17 cellular contexts compared by ENCODE assay signal in genomic region chr13:95056266-95056665, GRCh38.
A peak's percentile ranks its signal among the peaks of the same experiment; 100 is the strongest.
DNase-seq lines count a peak whose midpoint lies in the region; ATAC-seq and TF ChIP-seq lines count a peak whose summit lies in the region.
"Had no signal": no experiment of that assay in that cellular context is flagged by ENCODE, and none has a peak within 500 bp of the region (broad histone marks: within the 10 kb centered on the region; RNA-seq: fewer than 3 reads in every experiment).

No MANE protein-coding gene starts in this region.

- H2AK5ac ChIP-seq in H9 (ENCODE audit: insufficient read length, low read length) (no peak overlapping the region), neuronal stem cell (ENCODE audit: low read depth, low read length) (no peak overlapping the region)

- no peak overlapping the region for H3K4me3 Mint-ChIP-seq in H9
- no peak overlapping the region for H3K4me3 Mint-ChIP-seq in activated T-helper 17 cell treated with anti-CD3 and anti-CD28 coated beads, Interleukin-2, amount 50 U/mL, for 72 hours
- H3K4me3 Mint-ChIP-seq: CD4-positive, alpha-beta memory T cell; HFFc6 had no signal

- no peak for DNase-seq in H9
- DNase-seq in neuronal stem cell (ENCODE audit: low spot score) = peak; percentile 74
- no peak for DNase-seq in HUDEP-2 (lab: John Stamatoyannopoulos, UW; ENCODE audit: unreplicated experiment in 76 of 76)
- DNase-seq in RKO (ENCODE audit: low spot score) = no peak
- DNase-seq: C1 segment of cervical spinal cord; Calu3; CD4-positive, alpha-beta memory T cell; COR-L47; DMS53; DMS79 treated with DMSO at 0.1 percent for 48 hours; GF-D8; H7; HFFc6 had no signal

- peak overlapping the region in 2 of 3 experiments; percentile 19 to 94; a peak in 4 of 7 replicates for H3K27ac Mint-ChIP-seq in H9
- H3K27ac Mint-ChIP-seq in activated T-helper 17 cell treated with anti-CD3 and anti-CD28 coated beads, Interleukin-2, amount 50 U/mL, for 72 hours = no peak overlapping the region
- H3K27ac Mint-ChIP-seq: CD4-positive, alpha-beta memory T cell; HFFc6 had no signal

- H2BK20ac ChIP-seq in H9 (ENCODE audit: low read depth, low read length, poor library complexity, severe bottlenecking) = no peak overlapping the region

- peaks cover 0 to 2% (median 0%) of the 10 kb centered on the region in 3 experiments; a peak in 2 of 7 replicates for H3K36me3 Mint-ChIP-seq in H9 (ENCODE audit: insufficient read depth in 1 of 3, low read depth in 3 of 3)
- H3K36me3 Mint-ChIP-seq in activated T-helper 17 cell treated with anti-CD3 and anti-CD28 coated beads, Interleukin-2, amount 50 U/mL, for 72 hours (ENCODE audit: low read depth) = peaks cover 14% of the 10 kb centered on the region

- H3K18ac ChIP-seq in H9 (ENCODE audit: insufficient read length, low read depth, low read length) = peak overlapping the region; percentile 57
- H3K18ac ChIP-seq in neuronal stem cell (ENCODE audit: low read length) = peak overlapping the region; percentile 33

- no peak for ATAC-seq in GM19463 (IDR thresholded peaks at IDR 0.05; ENCODE audit: unreplicated experiment)
- no peak for ATAC-seq in activated T-helper 17 cell treated with anti-CD3 and anti-CD28 coated beads, Interleukin-2, amount 50 U/mL, for 72 hours (replicated peaks)

- no peak for TF ChIP-seq CTCF in H9 (conservative IDR thresholded peaks at IDR 0.05)

- H3K23ac ChIP-seq in H9 (ENCODE audit: insufficient read length, low read depth, low read length) (no peak overlapping the region), neuronal stem cell (ENCODE audit: low read depth, low read length, poor library complexity) (no peak overlapping the region)

- no peaks in the 10 kb centered on the region for H4K20me1 ChIP-seq in H9 (ENCODE audit: control insufficient read depth, insufficient read depth, insufficient read length)

- H3K9me3 ChIP-seq in H9 (ENCODE audit: control insufficient read depth, low read depth, low read length) (no peaks in the 10 kb centered on the region), HUES64 (ENCODE audit: insufficient read depth, low read depth, low read length) (no peaks in the 10 kb centered on the region), ectodermal cell (ENCODE audit: control insufficient read depth, low read length) (no peaks in the 10 kb centered on the region), neuronal stem cell (replicated peaks in 1 of 2; ENCODE audit: control insufficient read depth in 2 of 2, insufficient read depth in 1 of 2, low read depth in 1 of 2, low read length in 2 of 2) (no peaks in the 10 kb centered on the region)

- H3K4me2 ChIP-seq in H9 (ENCODE audit: insufficient read depth, insufficient read length, low read length) (no peak overlapping the region), neuronal stem cell (ENCODE audit: insufficient read depth, low read length, poor library complexity, severe bottlenecking) (peak overlapping the region; percentile 46)

- H3K27me3 ChIP-seq in H9 (ENCODE audit: insufficient read depth, low read length) = no peaks in the 10 kb centered on the region
- H3K27me3 ChIP-seq in HUES64 (ENCODE audit: insufficient read depth, low read length) = no peaks in the 10 kb centered on the region
- no peaks in the 10 kb centered on the region for H3K27me3 ChIP-seq in ectodermal cell (ENCODE audit: control insufficient read depth, insufficient read depth, low read length, poor library complexity, severe bottlenecking)
- no peaks in the 10 kb centered on the region for H3K27me3 ChIP-seq in neuronal stem cell (ENCODE audit: control insufficient read depth in 3 of 3, insufficient read depth in 3 of 3, low read depth in 1 of 3, low read length in 3 of 3)

- no peak overlapping the region for H4K5ac ChIP-seq in H9 (ENCODE audit: insufficient read length, low read depth, low read length)

- no peak overlapping the region for H3K4me3 ChIP-seq in HUES64 (ENCODE audit: low read length)
- no peak overlapping the region for H3K4me3 ChIP-seq in ectodermal cell (ENCODE audit: insufficient read depth, low read depth, low read length)
- H3K4me3 ChIP-seq in neuronal stem cell (ENCODE audit: low read length in 2 of 2) = no peak overlapping the region

- no peak overlapping the region for H3K27ac ChIP-seq in H9 (ENCODE audit: insufficient read length, low read depth, low read length)
- peak overlapping the region; percentile 19; the same call in 1 of the 2 replicates for H3K27ac ChIP-seq in HUES64 (ENCODE audit: low read depth, low read length)
- peak overlapping the region; percentile 62 for H3K27ac ChIP-seq in ectodermal cell (ENCODE audit: insufficient read depth, low read depth, low read length, poor library complexity, severe bottlenecking)
- peak overlapping the region; percentile 99 for H3K27ac ChIP-seq in neuronal stem cell (replicated peaks; ENCODE audit: low read length)

- no peaks in the 10 kb centered on the region for H3K9me3 Mint-ChIP-seq in H9
- no peaks in the 10 kb centered on the region for H3K9me3 Mint-ChIP-seq in activated T-helper 17 cell treated with anti-CD3 and anti-CD28 coated beads, Interleukin-2, amount 50 U/mL, for 72 hours
- H3K9me3 Mint-ChIP-seq: CD4-positive, alpha-beta memory T cell; HFFc6 had no signal

- H3K36me3 ChIP-seq in HUES64 (ENCODE audit: insufficient read depth, low read length) (no peaks in the 10 kb centered on the region), ectodermal cell (ENCODE audit: control insufficient read depth, insufficient read depth, low read length) (no peaks in the 10 kb centered on the region), neuronal stem cell (replicated peaks in 1 of 2; ENCODE audit: control insufficient read depth in 2 of 2, insufficient read depth in 2 of 2, low read length in 2 of 2) (no peaks in the 10 kb centered on the region)

- H2AFZ ChIP-seq in H9 (ENCODE audit: low read length) (no peak overlapping the region), neuronal stem cell (ENCODE audit: low read length) (no peak overlapping the region)

- no CpG with 5 or more reads among the region's 1 CpG for WGBS in H9 (ENCODE audit: extremely low coverage, insufficient read length, low lambda C conversion rate)
- 75% methylated on average over 1 of the region's 1 CpG for WGBS in HUES64
- WGBS in ectodermal cell, 2 experiments = 0 to 6% methylated on average over 1 of the region's 1 CpG
- WGBS in neuronal stem cell (ENCODE audit: extremely low coverage in 2 of 2, insufficient read length in 2 of 2, insufficient replicate concordance in 1 of 2), 2 donors = no CpG with 5 or more reads among the region's 1 CpG

- H2BK5ac ChIP-seq in H9 (ENCODE audit: insufficient read length, low read length) (no peak overlapping the region), neuronal stem cell (ENCODE audit: low read length) (peak overlapping the region; percentile 57)

- H3K79me1 ChIP-seq in H9 (ENCODE audit: insufficient read depth, low read depth, low read length, poor library complexity, severe bottlenecking) = no peaks in the 10 kb centered on the region
- no peaks in the 10 kb centered on the region for H3K79me1 ChIP-seq in neuronal stem cell (ENCODE audit: low read depth, low read length)

- no peaks in the 10 kb centered on the region for H3K27me3 Mint-ChIP-seq in H9 (ENCODE audit: low read depth)
- no peaks in the 10 kb centered on the region for H3K27me3 Mint-ChIP-seq in activated T-helper 17 cell treated with anti-CD3 and anti-CD28 coated beads, Interleukin-2, amount 50 U/mL, for 72 hours
- H3K27me3 Mint-ChIP-seq: CD4-positive, alpha-beta memory T cell had no signal

- H4K91ac ChIP-seq in H9 (ENCODE audit: insufficient read length, low read depth, low read length) = no peak overlapping the region
- no peak overlapping the region for H4K91ac ChIP-seq in neuronal stem cell (ENCODE audit: low read depth, low read length, poor library complexity)

- H3K23me2 ChIP-seq in H9 (ENCODE audit: insufficient read length, low read depth, low read length, poor library complexity, severe bottlenecking) = no peaks in the 10 kb centered on the region

- H3K79me2 ChIP-seq in H9 (ENCODE audit: insufficient read depth, low read length) = no peaks in the 10 kb centered on the region

- H3K9ac ChIP-seq in H9 (ENCODE audit: extremely low read depth, insufficient read length, low read length) (no peak overlapping the region), HUES64 (ENCODE audit: low read depth, low read length) (no peak overlapping the region), neuronal stem cell (ENCODE audit: low read depth, low read length, poor library complexity) (no peak overlapping the region)

- H3K4me1 ChIP-seq in H9 (ENCODE audit: insufficient read depth, low read length) (peaks cover 3% of the 10 kb centered on the region; the same call in 1 of the 2 replicates), HUES64 (ENCODE audit: insufficient read depth, low read length) (peaks cover 22% of the 10 kb centered on the region), ectodermal cell (ENCODE audit: control insufficient read depth, insufficient read depth, low read length) (peaks cover 10% of the 10 kb centered on the region), neuronal stem cell (ENCODE audit: control insufficient read depth in 2 of 2, insufficient read depth in 1 of 2, low read depth in 1 of 2, low read length in 2 of 2) (peaks cover 21 to 26% of the 10 kb centered on the region in 2 donors)

- H2BK12ac ChIP-seq in H9 (ENCODE audit: insufficient read length, low read depth, low read length) = no peak overlapping the region
- no peak overlapping the region for H2BK12ac ChIP-seq in neuronal stem cell (ENCODE audit: low read length)

- peaks cover 26 to 32% of the 10 kb centered on the region in 2 experiments for H3K4me1 Mint-ChIP-seq in H9
- no peaks in the 10 kb centered on the region for H3K4me1 Mint-ChIP-seq in activated T-helper 17 cell treated with anti-CD3 and anti-CD28 coated beads, Interleukin-2, amount 50 U/mL, for 72 hours

- no peak overlapping the region for H3T11ph ChIP-seq in H9 (ENCODE audit: low read length)

- H4K8ac ChIP-seq in H9 (replicated peaks; ENCODE audit: insufficient read length, low read depth, low read length) (no peak overlapping the region), neuronal stem cell (ENCODE audit: low read depth, low read length) (no peak overlapping the region)

- H3K4ac ChIP-seq in H9 (ENCODE audit: low read depth, low read length) (no peak overlapping the region), neuronal stem cell (ENCODE audit: low read length) (no peak overlapping the region)

- H3K56ac ChIP-seq in H9 (ENCODE audit: insufficient read length, low read depth, low read length) = no peak overlapping the region

- H3K14ac ChIP-seq in H9 (ENCODE audit: insufficient read depth, low read length) = no peak overlapping the region
- no peak overlapping the region for H3K14ac ChIP-seq in neuronal stem cell (ENCODE audit: low read length)

- H2BK15ac ChIP-seq in H9 (ENCODE audit: low read depth, low read length) = no peak overlapping the region
- no peak overlapping the region for H2BK15ac ChIP-seq in neuronal stem cell (ENCODE audit: low read length)

- H2BK120ac ChIP-seq in H9 (ENCODE audit: low read depth, low read length, poor library complexity, severe bottlenecking) (no peak overlapping the region), neuronal stem cell (ENCODE audit: low read depth, low read length) (no peak overlapping the region)
